18 cellular contexts compared by ENCODE assay signal in the genomic region with DNA sequence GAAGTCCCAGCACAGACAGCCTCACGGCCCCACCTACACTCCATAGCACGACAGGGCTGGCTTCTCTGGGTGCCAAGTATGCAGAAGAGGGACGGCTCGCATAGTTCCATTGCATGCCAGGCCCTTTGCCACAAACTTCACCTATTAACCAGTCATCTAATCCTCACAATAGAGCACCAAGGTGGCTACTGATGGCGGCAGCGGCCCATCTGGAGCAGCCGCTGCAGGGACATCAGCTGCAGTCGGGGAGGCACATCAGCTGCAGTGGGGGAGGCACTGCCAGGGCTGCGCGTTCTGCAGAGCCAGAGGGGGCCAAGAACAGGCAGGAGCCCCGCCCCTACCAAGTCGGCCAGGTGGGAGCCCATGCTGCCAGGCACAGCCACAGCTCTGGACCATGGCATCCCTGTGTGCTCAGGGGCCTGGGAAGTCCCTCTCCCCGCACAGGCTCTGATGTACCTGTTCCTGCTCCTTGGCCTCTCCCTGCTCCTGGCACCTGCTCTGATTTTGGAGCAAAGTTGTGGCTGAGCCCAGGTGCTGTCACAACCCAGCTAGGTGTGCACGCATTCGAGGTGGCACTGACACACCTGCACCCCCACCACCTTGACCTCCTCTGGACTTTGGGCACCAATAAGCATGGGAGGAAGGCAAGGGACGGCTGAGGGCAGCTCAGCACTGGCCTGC.
"Had no signal": no experiment of that assay in that cellular context is flagged by ENCODE, and none has a peak within 500 bp of the region (broad histone marks: within the 10 kb centered on the region; RNA-seq: fewer than 3 reads in every experiment).

No MANE protein-coding gene starts in this region.

- H3K36me3 ChIP-seq: adrenal gland, cardiac muscle cell, colonic mucosa, esophagus squamous epithelium, neutrophil, tibial nerve had no signal

- H3K27me3 ChIP-seq: adrenal gland, cardiac muscle cell, colonic mucosa, esophagus squamous epithelium, tibial nerve had no signal

- H3K9me3 ChIP-seq: adrenal gland, colonic mucosa, esophagus squamous epithelium, neutrophil, tibial nerve had no signal

- ATAC-seq: T-cell had no signal

- H3K4me1 ChIP-seq: parathyroid adenoma had no signal

- H3K4me3 ChIP-seq: adrenal gland, cardiac muscle cell, colonic mucosa, esophagus squamous epithelium, lung, SK-N-MC, tibial nerve had no signal

- H3K27ac ChIP-seq: cardiac muscle cell, colonic mucosa, esophagus squamous epithelium, neutrophil, parathyroid adenoma, SK-N-MC, tibial nerve had no signal

- DNase-seq: activated CD4-positive, alpha-beta T cell treated with anti-CD3 and anti-CD28 coated beads for 1 hour; activated CD4-positive, alpha-beta T cell treated with anti-CD3 and anti-CD28 coated beads, Interleukin-2, amount 50 U/mL, for 4 hours; activated naive CD4-positive, alpha-beta T cell treated with anti-CD3 and anti-CD28 coated beads, Interleukin-2, amount 10 ng/mL, durations not matched to agents 7 days and 5 days; activated T-cell treated with anti-CD3 and anti-CD28 coated beads for 4 hours; colonic mucosa; esophagus squamous epithelium; hippocampal formation; stimulated activated CD4-positive, alpha-beta T cell treated with anti-CD3 and anti-CD28 coated beads, Interleukin-4, amount 100 ng/mL, for 24 hours; stimulated activated naive CD4-positive, alpha-beta T cell; T-cell; T1000 had no signal
